Comparison of ENCODE assay signal across 14 cellular contexts in genomic region chr4:7519638-7520373, GRCh38.
A peak's percentile ranks its signal among the peaks of the same experiment; 100 is the strongest.
DNase-seq lines count a peak whose midpoint lies in the region; ATAC-seq and TF ChIP-seq lines count a peak whose summit lies in the region.
"Had no signal": no experiment of that assay in that cellular context is flagged by ENCODE, and none has a peak within 500 bp of the region (broad histone marks: within the 10 kb centered on the region; RNA-seq: fewer than 3 reads in every experiment).

No MANE protein-coding gene starts in this region.

- H3K4me3 ChIP-seq in RWPE2 (ENCODE audit: severe bottlenecking): no peak overlapping the region
- H3K4me3 ChIP-seq in thyroid gland (replicated peaks in 1 of 3): no peak overlapping the region
- H3K4me3 ChIP-seq: A549 had no signal

- TF ChIP-seq CTCF in RWPE2 (IDR thresholded peaks at IDR 0.05; ENCODE audit: poor library complexity, severe bottlenecking) (no peak), foreskin keratinocyte (conservative IDR thresholded peaks at IDR 0.05) (no peak), thyroid gland (IDR thresholded peaks at IDR 0.05) (no peak)

- H3K9me3 ChIP-seq in RWPE2 (ENCODE audit: severe bottlenecking): no peaks in the 10 kb centered on the region
- no peaks in the 10 kb centered on the region for H3K9me3 ChIP-seq in thyroid gland
- H3K9me3 ChIP-seq: A549 had no signal

- no peak overlapping the region for H3K27ac ChIP-seq in RWPE2 (ENCODE audit: poor library complexity, severe bottlenecking)
- no peak overlapping the region for H3K27ac ChIP-seq in foreskin keratinocyte
- H3K27ac ChIP-seq in thyroid gland: no peak overlapping the region
- H3K27ac ChIP-seq: A549, HL-60 had no signal

- WGBS in thyroid gland, 2 donors: 65 to 77% methylated on average over 8 to 17 of the region's 19 CpGs

- H3K4me1 ChIP-seq in RWPE2 (ENCODE audit: insufficient read depth, poor library complexity, severe bottlenecking) (no peaks in the 10 kb centered on the region), foreskin keratinocyte (no peaks in the 10 kb centered on the region), thyroid gland (no peaks in the 10 kb centered on the region)
- H3K4me1 ChIP-seq: A549 had no signal

- ATAC-seq in left ventricle myocardium superior: no peak
- ATAC-seq in Right ventricle myocardium inferior: no peak
- peak; percentile 37; the same call in 2 of the 3 replicates for ATAC-seq in RWPE2 (ENCODE audit: low read depth)
- ATAC-seq in foreskin keratinocyte: peak; percentile 36
- no peak for ATAC-seq in stimulated activated naive CD8-positive, alpha-beta T cell treated with anti-CD3 and anti-CD28 coated beads, Interleukin-15, Interleukin-2, amounts not matched to agents 100 U/mL and 50 U/mL, for 24 hours
- ATAC-seq: A549 had no signal

- H3K36me3 ChIP-seq in RWPE2 (ENCODE audit: low read depth): no peaks in the 10 kb centered on the region
- no peaks in the 10 kb centered on the region for H3K36me3 ChIP-seq in thyroid gland

- H3K27me3 ChIP-seq in RWPE2 (ENCODE audit: insufficient read depth, poor library complexity, severe bottlenecking) (peaks cover 46% of the 10 kb centered on the region), foreskin keratinocyte (peaks cover 74% of the 10 kb centered on the region), thyroid gland (no peaks in the 10 kb centered on the region)

- DNase-seq in left ventricle myocardium superior (peak; percentile 48), Right ventricle myocardium inferior (ENCODE audit: missing footprints) (no peak), RWPE2 (ENCODE audit: low spot score) (no peak), foreskin keratinocyte (no peak), thyroid gland (peak; percentile 13 to 39), foreskin melanocyte (no peak), kidney glomerular epithelial cell (lab: John Stamatoyannopoulos, UW) (no peak)
- DNase-seq in stimulated activated naive CD8-positive, alpha-beta T cell treated with anti-CD3 and anti-CD28 coated beads, Interleukin-15, Interleukin-2, amounts not matched to agents 100 U/mL and 50 U/mL, for 24 hours: no peak
- DNase-seq: CD8-positive, alpha-beta memory T cell; Kasumi-1; MM.1S; OCI-M1 had no signal

- intact Hi-C loops in left ventricle myocardium superior (cut with micrococcal nuclease): no loop called here
- intact Hi-C loops in Right ventricle myocardium inferior (cut with DNase I): loop anchor here (5.0 kb wide), 1 partner anchor 112 kb away; no protein-coding TSS in a partner anchor
- intact Hi-C loops in thyroid gland (cut with DNase I): loop anchor here (5.0 kb wide), 1 partner anchor 1063 kb away; no protein-coding TSS in a partner anchor

- TF ChIP-seq POLR2A in thyroid gland (IDR thresholded peaks at IDR 0.05): no peak

Comparison
In these comparisons a context has a peak if more than half of its experiments do, and no peak if none do; other contexts are left out.
1. DNase-seq: peak in left ventricle myocardium superior (single experiment) and thyroid gland (2 of 2); none in Right ventricle myocardium inferior (single experiment), RWPE2 (single experiment), foreskin keratinocyte (0 of 2), stimulated activated naive CD8-positive, alpha-beta T cell treated with anti-CD3 and anti-CD28 coated beads, Interleukin-15, Interleukin-2, amounts not matched to agents 100 U/mL and 50 U/mL, for 24 hours (single experiment), foreskin melanocyte (single experiment) and kidney glomerular epithelial cell (single experiment).
2. ATAC-seq: peak in RWPE2 (single experiment) and foreskin keratinocyte (single experiment); none in left ventricle myocardium superior (single experiment), Right ventricle myocardium inferior (single experiment) and stimulated activated naive CD8-positive, alpha-beta T cell treated with anti-CD3 and anti-CD28 coated beads, Interleukin-15, Interleukin-2, amounts not matched to agents 100 U/mL and 50 U/mL, for 24 hours (single experiment).